ENCODE assay signal across 10 cellular contexts in the genomic region with DNA sequence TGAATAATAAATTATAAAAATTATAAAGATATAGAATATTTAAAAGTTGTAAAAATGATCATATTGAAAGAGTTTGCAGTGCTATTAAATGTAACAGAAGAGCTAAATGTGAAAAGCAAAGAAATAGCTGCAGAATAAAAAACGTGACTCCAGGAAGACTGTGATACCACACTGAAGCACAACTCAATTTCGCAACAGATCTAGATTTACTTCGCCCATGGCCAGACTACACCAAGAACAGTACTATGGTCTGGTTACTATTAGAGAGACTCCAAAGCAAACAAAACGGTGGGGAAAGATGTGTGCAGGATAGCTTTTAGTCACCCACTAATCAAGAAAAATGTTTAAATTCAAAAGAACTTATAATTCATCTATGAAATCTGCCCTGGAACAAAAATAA. TPM values are rescaled to one million over a fixed set of nuclear protein-coding genes. Genes with fewer than 3 reads are reported as not detected.
DNase-seq lines count a peak whose midpoint lies in the region; ATAC-seq and TF ChIP-seq lines count a peak whose summit lies in the region.
"Had no signal": no experiment of that assay in that cellular context is flagged by ENCODE, and none has a peak within 500 bp of the region (broad histone marks: within the 10 kb centered on the region; RNA-seq: fewer than 3 reads in every experiment).

No MANE protein-coding gene starts in this region.

- H3K9me2 ChIP-seq in Karpas-422 (replicated peaks; ENCODE audit: insufficient read depth, low read length): no peaks in the 10 kb centered on the region

- H3K4me1 ChIP-seq in CD8-positive, alpha-beta T cell (ENCODE audit: insufficient read depth, low read length): peaks cover 25% of the 10 kb centered on the region
- H3K4me1 ChIP-seq in Karpas-422 (ENCODE audit: low read length) (peaks cover 61% of the 10 kb centered on the region), mesenchymal stem cell (ENCODE audit: control insufficient read depth, insufficient read depth, low read depth, low read length) (no peaks in the 10 kb centered on the region)

- H2BK120ac ChIP-seq in mesenchymal stem cell (ENCODE audit: low read depth, low read length): no peak overlapping the region

- H3K79me2 ChIP-seq in Karpas-422 (ENCODE audit: low read length): peaks cover 63% of the 10 kb centered on the region

- H3K4me2 ChIP-seq in Karpas-422 (ENCODE audit: low read depth, low read length, poor library complexity, severe bottlenecking) (peak overlapping the region; percentile 76), mesenchymal stem cell (ENCODE audit: low read length, poor library complexity, severe bottlenecking) (no peak overlapping the region)

- H3K14ac ChIP-seq in mesenchymal stem cell (ENCODE audit: low read length in 2 of 2): no peak overlapping the region

- H3K27me3 Mint-ChIP-seq in CD8-positive, alpha-beta T cell (ENCODE audit: low read depth): no peaks in the 10 kb centered on the region
- H3K27me3 Mint-ChIP-seq in activated T-helper 17 cell treated with anti-CD3 and anti-CD28 coated beads, Interleukin-2, amount 50 U/mL, for 72 hours: no peaks in the 10 kb centered on the region

- WGBS in mesenchymal stem cell: 100% methylated on average over 4 of the region's 4 CpGs

- peak overlapping the region; percentile 91 for H3K4me3 Mint-ChIP-seq in CD8-positive, alpha-beta T cell
- peak overlapping the region; percentile 91 for H3K4me3 Mint-ChIP-seq in activated T-helper 17 cell treated with anti-CD3 and anti-CD28 coated beads, Interleukin-2, amount 50 U/mL, for 72 hours

- peaks cover 59% of the 10 kb centered on the region for H3K4me1 Mint-ChIP-seq in CD8-positive, alpha-beta T cell (ENCODE audit: low read depth)
- H3K4me1 Mint-ChIP-seq in activated T-helper 17 cell treated with anti-CD3 and anti-CD28 coated beads, Interleukin-2, amount 50 U/mL, for 72 hours: peaks cover 32% of the 10 kb centered on the region

- H3K4me3 ChIP-seq in CD8-positive, alpha-beta T cell (ENCODE audit: low read depth, low read length): no peak overlapping the region
- H3K4me3 ChIP-seq in Karpas-422 (ENCODE audit: low read length) (peak overlapping the region; percentile 71; the same call in 1 of the 2 replicates), mesenchymal stem cell (ENCODE audit: insufficient read depth in 1 of 2, low read depth in 1 of 2, low read length in 2 of 2) (peak overlapping the region in 1 of 2 experiments; percentile 88)

- peaks cover 40% of the 10 kb centered on the region for H4K20me1 ChIP-seq in Karpas-422 (ENCODE audit: insufficient read depth, low read depth, low read length)

- TF ChIP-seq CTCF in CD8-positive, alpha-beta T cell (IDR thresholded peaks at IDR 0.05): no peak

- CTCF ChIA-PET in CD8-positive, alpha-beta T cell (lab: Charles Lee): no interaction called here

- no peak overlapping the region for H2AK5ac ChIP-seq in mesenchymal stem cell (ENCODE audit: low read length, severe bottlenecking)

- H3K9ac ChIP-seq in Karpas-422 (ENCODE audit: low read length) (0 out of 2 replicates have a peak overlapping the region, but pooled peaks have one; percentile 64), mesenchymal stem cell (ENCODE audit: low read length) (peak overlapping the region; percentile 91)

- H3K27me3 ChIP-seq in CD8-positive, alpha-beta T cell (ENCODE audit: insufficient read depth, low read length): no peaks in the 10 kb centered on the region
- H3K27me3 ChIP-seq in Karpas-422 (ENCODE audit: low read length): no peaks in the 10 kb centered on the region
- peaks cover 0 to 5% of the 10 kb centered on the region in 2 experiments for H3K27me3 ChIP-seq in mesenchymal stem cell (ENCODE audit: control insufficient read depth in 1 of 2, insufficient read depth in 1 of 2, low read length in 2 of 2)
- H3K27me3 ChIP-seq: MG63 had no signal

- no peak overlapping the region for H3K27ac Mint-ChIP-seq in CD8-positive, alpha-beta T cell
- H3K27ac Mint-ChIP-seq in activated T-helper 17 cell treated with anti-CD3 and anti-CD28 coated beads, Interleukin-2, amount 50 U/mL, for 72 hours: no peak overlapping the region

- H2BK15ac ChIP-seq in mesenchymal stem cell (ENCODE audit: low read depth, poor library complexity, severe bottlenecking): no peak overlapping the region

- no peak overlapping the region for H2BK12ac ChIP-seq in mesenchymal stem cell (ENCODE audit: low read length in 2 of 2)

- ATAC-seq in CD8-positive, alpha-beta T cell: no peak
- no peak for ATAC-seq in activated T-helper 17 cell treated with anti-CD3 and anti-CD28 coated beads, Interleukin-2, amount 50 U/mL, for 72 hours (replicated peaks)
- ATAC-seq in Right ventricle myocardium superior (ENCODE audit: poor library complexity) (no peak), HG02588 (IDR thresholded peaks at IDR 0.05; ENCODE audit: unreplicated experiment) (no peak)

- H4K91ac ChIP-seq in mesenchymal stem cell (ENCODE audit: low read length): no peak overlapping the region

- H3K4ac ChIP-seq in mesenchymal stem cell (ENCODE audit: low read depth in 1 of 2, low read length in 2 of 2): no peak overlapping the region

- no peak overlapping the region for H3K18ac ChIP-seq in mesenchymal stem cell (ENCODE audit: low read depth in 1 of 2, low read length in 2 of 2)

- H2AFZ ChIP-seq in Karpas-422 (ENCODE audit: low read length): no peak overlapping the region
- no peak overlapping the region for H2AFZ ChIP-seq in mesenchymal stem cell (ENCODE audit: low read depth, low read length)

- H3K9me3 ChIP-seq in CD8-positive, alpha-beta T cell (ENCODE audit: low read length): no peaks in the 10 kb centered on the region
- H3K9me3 ChIP-seq in Karpas-422 (ENCODE audit: low read length): no peaks in the 10 kb centered on the region
- no peaks in the 10 kb centered on the region for H3K9me3 ChIP-seq in mesenchymal stem cell (ENCODE audit: control insufficient read depth, low read length)
- H3K9me3 ChIP-seq: MG63 had no signal

- peaks cover 4% of the 10 kb centered on the region for H3K79me1 ChIP-seq in mesenchymal stem cell (replicated peaks; ENCODE audit: low read length, poor library complexity, severe bottlenecking)

- H2BK5ac ChIP-seq in mesenchymal stem cell (ENCODE audit: low read depth, low read length, poor library complexity, severe bottlenecking): no peak overlapping the region

- intact Hi-C loops in CD8-positive, alpha-beta T cell (cut with DNase I, micrococcal nuclease): loop anchor here (5.0 to 10.0 kb wide), 3 partner anchors 479 to 1841 kb away; partner anchors contain the start of genes PLCG1 (in 2 of the 2) and SRSF6 (in 1 of the 2)
- intact Hi-C loops in Right ventricle myocardium superior (cut with DNase I): no loop called here

- no peaks in the 10 kb centered on the region for H3K9me3 Mint-ChIP-seq in CD8-positive, alpha-beta T cell
- H3K9me3 Mint-ChIP-seq in activated T-helper 17 cell treated with anti-CD3 and anti-CD28 coated beads, Interleukin-2, amount 50 U/mL, for 72 hours: no peaks in the 10 kb centered on the region

- H3K36me3 Mint-ChIP-seq in CD8-positive, alpha-beta T cell: peaks cover 5% of the 10 kb centered on the region
- no peaks in the 10 kb centered on the region for H3K36me3 Mint-ChIP-seq in activated T-helper 17 cell treated with anti-CD3 and anti-CD28 coated beads, Interleukin-2, amount 50 U/mL, for 72 hours (ENCODE audit: low read depth)

- H4K8ac ChIP-seq in mesenchymal stem cell (ENCODE audit: low read length): no peak overlapping the region

- no peaks in the 10 kb centered on the region for H3K36me3 ChIP-seq in CD8-positive, alpha-beta T cell (ENCODE audit: insufficient read depth, low read length)
- H3K36me3 ChIP-seq in Karpas-422 (ENCODE audit: insufficient read depth, low read length): no peaks in the 10 kb centered on the region
- H3K36me3 ChIP-seq in mesenchymal stem cell (ENCODE audit: control insufficient read depth in 1 of 2, insufficient read depth in 2 of 2, low read depth in 1 of 2, low read length in 2 of 2): no peaks in the 10 kb centered on the region
- H3K36me3 ChIP-seq: MG63 had no signal

- H3K27ac ChIP-seq in CD8-positive, alpha-beta T cell (ENCODE audit: low read depth, low read length): no peak overlapping the region
- H3K27ac ChIP-seq in Karpas-422 (ENCODE audit: low read length) (no peak overlapping the region), mesenchymal stem cell (ENCODE audit: low read length, poor library complexity, severe bottlenecking) (no peak overlapping the region)

- no peak overlapping the region for H3K23ac ChIP-seq in mesenchymal stem cell (ENCODE audit: low read length in 2 of 2)

- POLR2A ChIA-PET in CD8-positive, alpha-beta T cell (lab: Charles Lee): no interaction called here

- DNase-seq in CD8-positive, alpha-beta T cell: no peak
- no peak for DNase-seq in Karpas-422
- peak; percentile 7 for DNase-seq in mesenchymal stem cell
- DNase-seq in NCI-H524 (lab: John Stamatoyannopoulos, UW): no peak
- DNase-seq in GDM1 (lab: John Stamatoyannopoulos, UW): no peak
- no peak for DNase-seq in Right ventricle myocardium superior
- DNase-seq: caudate nucleus, MG63 had no signal

RNA-seq across cellular contexts. Expression of gene CHD6, which starts 1.9 kb away (rescaled TPM):
- total RNA-seq in CD8-positive, alpha-beta T cell: 100 to 1,000 TPM; 113 to 122 TPM
- total RNA-seq in Karpas-422 (2014; rRNA removed; shearing (Covaris generic); ENCODE audit: low replicate concordance): 19.5 and 25.3 TPM in 2 replicates
- 10 to 100 TPM; 16.5 to 21.4 TPM for total RNA-seq in activated T-helper 17 cell treated with anti-CD3 and anti-CD28 coated beads, Interleukin-2, amount 50 U/mL, for 72 hours
- 14.9 TPM for polyA plus RNA-seq in mesenchymal stem cell (2013, experiment 1 of 2)
- 14.2 TPM for polyA plus RNA-seq in mesenchymal stem cell (2013, experiment 2 of 2)
- total RNA-seq in Right ventricle myocardium superior: 28.6 TPM
